8 cellular contexts compared by ENCODE assay signal in genomic region chr6:105135907-105136432, GRCh38. TPM values are rescaled to one million over a fixed set of nuclear protein-coding genes. Genes with fewer than 3 reads are reported as not detected.
DNase-seq lines count a peak whose midpoint lies in the region; ATAC-seq, FAIRE-seq and TF ChIP-seq lines count a peak whose summit lies in the region.

No MANE protein-coding gene starts in this region.

- H2BK12ac ChIP-seq in H9 (ENCODE audit: insufficient read length, low read depth, low read length), result no peak overlapping the region

- no peak overlapping the region for H2BK120ac ChIP-seq in H9 (ENCODE audit: low read depth, low read length, poor library complexity, severe bottlenecking)

- no peak for TF ChIP-seq RAD21 in HepG2 (CRISPR knock-in tag; IDR thresholded peaks at IDR 0.05)

- in situ Hi-C loops in HepG2 (cut with HindIII; ENCODE audit: extremely low pct_ligation_motif_present, low pct_unique_long_range_greater_than_20kb), result no loop called here

- no peak overlapping the region for H4K5ac ChIP-seq in H9 (ENCODE audit: insufficient read length, low read depth, low read length)

- no peak overlapping the region for H3K23ac ChIP-seq in H9 (ENCODE audit: insufficient read length, low read depth, low read length)

- H3K9me3 ChIP-seq in A673 (ENCODE audit: low read depth, low read length, poor library complexity, severe bottlenecking) (no peaks in the 10 kb centered on the region), H9 (ENCODE audit: control insufficient read depth, low read depth, low read length) (no peaks in the 10 kb centered on the region), HepG2 (ENCODE audit: low read length) (no peaks in the 10 kb centered on the region), thymus (ENCODE audit: control insufficient read depth) (no peaks in the 10 kb centered on the region)

- H3K18ac ChIP-seq in H9 (ENCODE audit: insufficient read length, low read depth, low read length), result peak overlapping the region; percentile 82

- H2AK5ac ChIP-seq in H9 (ENCODE audit: insufficient read length, low read length), result no peak overlapping the region

- no peaks in the 10 kb centered on the region for H3K4me1 ChIP-seq in A673 (ENCODE audit: insufficient read depth, low read length, poor library complexity, severe bottlenecking)
- no peaks in the 10 kb centered on the region for H3K4me1 ChIP-seq in H9 (ENCODE audit: insufficient read depth, low read length)
- H3K4me1 ChIP-seq in HepG2 (ENCODE audit: insufficient read depth, low read length), result peaks cover 7% of the 10 kb centered on the region; the same call in 1 of the 2 replicates
- H3K4me1 ChIP-seq in thymus (ENCODE audit: control insufficient read depth, insufficient read depth, low read length), result peaks cover 2% of the 10 kb centered on the region

- peaks cover 14% of the 10 kb centered on the region for H3K23me2 ChIP-seq in H9 (ENCODE audit: insufficient read length, low read depth, low read length, poor library complexity, severe bottlenecking)

- no peak for ATAC-seq in HepG2

- H2BK15ac ChIP-seq in H9 (ENCODE audit: low read depth, low read length), result no peak overlapping the region; the same call in 1 of the 2 replicates

- peaks cover 53% of the 10 kb centered on the region for H3K27me3 Mint-ChIP-seq in H9 (ENCODE audit: low read depth)

- no peak overlapping the region for H3T11ph ChIP-seq in H9 (ENCODE audit: low read length)

- intact Hi-C loops in A673 (cut with micrococcal nuclease; ENCODE audit: unreplicated experiment) (no loop called here), HepG2 (cut with micrococcal nuclease; ENCODE audit: unreplicated experiment) (no loop called here)

- peak overlapping the region; percentile 63 to 80 for H3K4me3 Mint-ChIP-seq in H9

- H3K79me2 ChIP-seq in H9 (ENCODE audit: insufficient read depth, low read length), result no peaks in the 10 kb centered on the region
- no peaks in the 10 kb centered on the region for H3K79me2 ChIP-seq in HepG2 (ENCODE audit: insufficient read depth, low read length)

- no TSS peak for BruUV-seq in A673 (replicated peaks; lab: Mats Ljungman, UMichigan)
- no TSS peak for BruUV-seq in HepG2 (replicated peaks; lab: Mats Ljungman, UMichigan)

- H3K4me3 ChIP-seq in A673 (ENCODE audit: low read depth, low read length, poor library complexity, severe bottlenecking), result peak overlapping the region; percentile 66
- peak overlapping the region; percentile 64 to 74 (median 70); a peak in 5 of 6 replicates for H3K4me3 ChIP-seq in HepG2 (replicated peaks in 1 of 3; ENCODE audit: insufficient read depth in 1 of 3, low read depth in 2 of 3, low read length in 3 of 3)
- peak overlapping the region; percentile 54 for H3K4me3 ChIP-seq in thymus (ENCODE audit: low read length)

- peaks cover 4 to 7% of the 10 kb centered on the region in 2 experiments; a peak in 3 of 4 replicates for H3K4me1 Mint-ChIP-seq in H9

- no CpG with 5 or more reads among the region's 24 CpGs for WGBS in H9 (ENCODE audit: extremely low coverage, insufficient read length, low lambda C conversion rate)
- WGBS in HepG2 (ENCODE audit: low lambda C conversion rate), result 33% methylated on average over 15 of the region's 24 CpGs
- WGBS in thymus, result 14% methylated on average over 24 of the region's 24 CpGs

- peak; percentile 7 for DNase-seq in A673 (ENCODE audit: low spot score)
- no peak for DNase-seq in H9
- peak; percentile 58 for DNase-seq in astrocyte of the hippocampus (ENCODE audit: low read depth, low spot score)
- no peak for DNase-seq in HepG2 (ENCODE audit: low spot score)
- no peak for DNase-seq in urothelium cell line (ENCODE audit: low spot score)
- DNase-seq in central memory CD4-positive, alpha-beta T cell, result no peak
- DNase-seq in activated CD4-positive, alpha-beta T cell treated with anti-CD3 and anti-CD28 coated beads for 4 hours, result no peak

- POLR2A ChIA-PET in A673 (lab: Charles Lee; ENCODE audit: low non-redundant PET) (no interaction called here), HepG2 (lab: Yijun Ruan, JAX) (interaction anchor here (1.4 kb wide), 1 partner anchor 11 kb away, joined by 3 read pairs; no protein-coding TSS in a partner anchor)

- H3K4me2 ChIP-seq in H9 (ENCODE audit: insufficient read depth, insufficient read length, low read length) (peak overlapping the region; percentile 84), HepG2 (ENCODE audit: low read depth, low read length) (peak overlapping the region; percentile 69)

- H3K27me3 ChIP-seq in A673 (replicated peaks; ENCODE audit: insufficient read depth, low read depth, low read length, poor library complexity) (peaks cover 46% of the 10 kb centered on the region), H9 (ENCODE audit: insufficient read depth, low read length) (peaks cover 13% of the 10 kb centered on the region; the same call in 1 of the 2 replicates), HepG2 (ENCODE audit: control insufficient read depth in 1 of 2, insufficient read depth in 2 of 2, low read length in 2 of 2) (peaks cover 4 to 17% of the 10 kb centered on the region in 2 experiments; a peak in 3 of 5 replicates), thymus (ENCODE audit: control insufficient read depth, insufficient read depth) (peaks cover 36% of the 10 kb centered on the region)

- FAIRE-seq in HepG2 (lab: Jason Lieb, UNC), result no peak
- FAIRE-seq in urothelium cell line (lab: Jason Lieb, UNC), result no peak

- H3K36me3 Mint-ChIP-seq in H9 (ENCODE audit: insufficient read depth in 1 of 3, low read depth in 3 of 3), result no peaks in the 10 kb centered on the region

- no peak for TF ChIP-seq CTCF in A673 (conservative IDR thresholded peaks at IDR 0.05; ENCODE audit: low read depth, low read length)
- no peak for TF ChIP-seq CTCF in H9 (conservative IDR thresholded peaks at IDR 0.05)
- TF ChIP-seq CTCF in HepG2 (CRISPR knock-in tag; IDR thresholded peaks at IDR 0.05), result no peak

- H4K91ac ChIP-seq in H9 (ENCODE audit: insufficient read length, low read depth, low read length), result no peak overlapping the region

- no peaks in the 10 kb centered on the region; a peak in 1 of 5 replicates for H3K9me3 Mint-ChIP-seq in H9

- CTCF ChIA-PET in A673 (lab: Charles Lee) (interaction anchor here (0.9 kb wide), 1 partner anchor 228 kb away, joined by 3 read pairs; no protein-coding TSS in a partner anchor), HepG2 (lab: Yijun Ruan, JAX; ENCODE audit: low intra/inter-chr PET ratio, low total read pairs) (no interaction called here)

- no peak overlapping the region for H2BK5ac ChIP-seq in H9 (ENCODE audit: insufficient read length, low read length)

- no peak overlapping the region for H3K56ac ChIP-seq in H9 (ENCODE audit: insufficient read length, low read depth, low read length)

- TF ChIP-seq EP300 in HepG2 (IDR thresholded peaks at IDR 0.05; ENCODE audit: low read depth in 2 of 2, low read length in 2 of 2) (no peak), HepG2 (CRISPR knock-in tag; IDR thresholded peaks at IDR 0.05; ENCODE audit: borderline replicate concordance) (no peak)

- H3K14ac ChIP-seq in H9 (ENCODE audit: insufficient read depth, low read length), result no peak overlapping the region; the same call in 1 of the 2 replicates

- H3K79me1 ChIP-seq in H9 (ENCODE audit: insufficient read depth, low read depth, low read length, poor library complexity, severe bottlenecking), result no peaks in the 10 kb centered on the region

- H3K4ac ChIP-seq in H9 (ENCODE audit: low read depth, low read length), result no peak overlapping the region

- no peak overlapping the region for H2BK20ac ChIP-seq in H9 (ENCODE audit: low read depth, low read length, poor library complexity, severe bottlenecking)

- no peaks in the 10 kb centered on the region for H3K36me3 ChIP-seq in A673 (ENCODE audit: insufficient read depth, low read length, poor library complexity, severe bottlenecking)
- H3K36me3 ChIP-seq in HepG2 (replicated peaks in 1 of 2; ENCODE audit: control insufficient read depth in 1 of 2, insufficient read depth in 2 of 2, low read length in 2 of 2), result no peaks in the 10 kb centered on the region
- H3K36me3 ChIP-seq in thymus (ENCODE audit: control insufficient read depth, insufficient read depth), result no peaks in the 10 kb centered on the region

- no peak overlapping the region for H2AFZ ChIP-seq in H9 (ENCODE audit: low read length)
- H2AFZ ChIP-seq in HepG2 (ENCODE audit: low read length), result no peak overlapping the region

- H3K27ac ChIP-seq in A673 (ENCODE audit: low read depth, low read length, poor library complexity, severe bottlenecking) (no peak overlapping the region), H9 (ENCODE audit: insufficient read length, low read depth, low read length) (no peak overlapping the region), HepG2 (ENCODE audit: extremely low read length, insufficient read depth, low read length) (no peak overlapping the region), thymus (ENCODE audit: low read depth) (no peak overlapping the region)

- H4K8ac ChIP-seq in H9 (replicated peaks; ENCODE audit: insufficient read length, low read depth, low read length), result no peak overlapping the region

- H4K20me1 ChIP-seq in H9 (ENCODE audit: control insufficient read depth, insufficient read depth, insufficient read length) (no peaks in the 10 kb centered on the region), HepG2 (ENCODE audit: insufficient read depth, low read length) (no peaks in the 10 kb centered on the region)

- no peak overlapping the region for H3K27ac Mint-ChIP-seq in H9

- no peak for TF ChIP-seq POLR2A in HepG2 (IDR thresholded peaks at IDR 0.05; ENCODE audit: insufficient read depth in 1 of 2, low read depth in 2 of 2, low read length in 2 of 2)

- H3K9ac ChIP-seq in H9 (ENCODE audit: extremely low read depth, insufficient read length, low read length), result no peak overlapping the region
- H3K9ac ChIP-seq in HepG2 (ENCODE audit: insufficient read depth, low read depth, low read length), result peak overlapping the region; percentile 54; the same call in 1 of the 2 replicates

RNA-seq across cellular contexts. Expression of gene POPDC3, which starts 43.8 kb away (rescaled TPM):
- total RNA-seq in A673 (2021) (0.62 and 1.4 TPM in 2 replicates), H9 (2021) (5.7 and 6.0 TPM in 2 replicates), HepG2 (2016; rRNA removed; fragmentation: Illumina TruSeq; extraction: Trizol) (0.20 TPM in 1 of 2 replicates, not detected in the other)
- 0.30 TPM in 1 of 2 replicates, not detected in the other for total RNA-seq in HepG2 (2016; cell fraction: cytosol; rRNA removed; fragmentation: Illumina TruSeq; extraction: Trizol; ENCODE audit: low read depth)
- not detected in 2 replicates for total RNA-seq in HepG2 (2016; cell fraction: insoluble cytoplasmic fraction; rRNA removed; fragmentation: Illumina TruSeq; extraction: Trizol)
- total RNA-seq in HepG2 (2016; cell fraction: membrane; rRNA removed; fragmentation: Illumina TruSeq; extraction: Trizol), result 0.17 and 0.40 TPM in 2 replicates
- total RNA-seq in HepG2 (2016; cell fraction: nucleus; rRNA removed; fragmentation: Illumina TruSeq; extraction: Trizol), result not detected in 2 replicates
- polyA plus RNA-seq in HepG2 (2011; rRNA removed) (0.18 TPM in 1 of 2 replicates, not detected in the other), thymus (0.41 TPM)
- 0.09 TPM in 1 of 2 replicates, not detected in the other for polyA plus RNA-seq in HepG2 (2011; cell fraction: cytosol; rRNA removed)
- not detected in 2 replicates for polyA plus RNA-seq in HepG2 (2011; cell fraction: nucleus; rRNA removed)
- not detected in 2 replicates for polyA plus RNA-seq in HepG2 (2012)
- 0.34 and 0.44 TPM in 2 replicates for polyA plus RNA-seq in HepG2 (2016; cell fraction: cytosol; fragmentation: Illumina TruSeq; extraction: Trizol; ENCODE audit: low read depth)
- polyA plus RNA-seq in HepG2 (2016; cell fraction: insoluble cytoplasmic fraction; fragmentation: Illumina TruSeq; extraction: Trizol; ENCODE audit: low read depth), result 0.40 TPM in 1 of 2 replicates, not detected in the other
- polyA plus RNA-seq in HepG2 (2016; cell fraction: membrane; fragmentation: Illumina TruSeq; extraction: Trizol; ENCODE audit: low read depth), result 0.56 and 0.61 TPM in 2 replicates
- polyA plus RNA-seq in HepG2 (2016; cell fraction: nucleus; fragmentation: Illumina TruSeq; extraction: Trizol; ENCODE audit: insufficient read depth, low read depth), result not detected in 2 replicates
- polyA minus RNA-seq in HepG2 (2011; rRNA and poly(A)+ RNA removed; ENCODE audit: low replicate concordance), result 0.50 and 2.8 TPM in 2 replicates
- not detected in 2 replicates for polyA minus RNA-seq in HepG2 (2011; cell fraction: cytosol; rRNA and poly(A)+ RNA removed)
- polyA minus RNA-seq in HepG2 (2011; cell fraction: nucleus; rRNA and poly(A)+ RNA removed), result not detected in 2 replicates

Comparison
In these comparisons a context has a peak if more than half of its experiments do, and no peak if none do; other contexts are left out.
1. DNase-seq: peak in A673 (single experiment) and astrocyte of the hippocampus (single experiment); none in H9 (single experiment), HepG2 (single experiment), urothelium cell line (single experiment), central memory CD4-positive, alpha-beta T cell (single experiment) and activated CD4-positive, alpha-beta T cell treated with anti-CD3 and anti-CD28 coated beads for 4 hours (0 of 2).
2. Peak in every context shown above with its lines, with median percentiles within 50 percentile points of each other: H3K4me3 ChIP-seq.